ENCODE assay signal across 25 cellular contexts in genomic region chr17:79509008-79509407, GRCh38.
DNase-seq lines count a peak whose midpoint lies in the region; ATAC-seq and TF ChIP-seq lines count a peak whose summit lies in the region.
"Had no signal": no experiment of that assay in that cellular context is flagged by ENCODE, and none has a peak within 500 bp of the region (broad histone marks: within the 10 kb centered on the region; RNA-seq: fewer than 3 reads in every experiment).

No MANE protein-coding gene starts in this region.

- H3K4me2 ChIP-seq in GM23338 = no peak overlapping the region
- H3K4me2 ChIP-seq: BLaER1 had no signal

- H3K9me2 ChIP-seq in GM23338 (ENCODE audit: insufficient read depth) = no peaks in the 10 kb centered on the region

- no peaks in the 10 kb centered on the region for H3F3A ChIP-seq in GM23338 (replicated peaks; ENCODE audit: low read depth)

- no peak overlapping the region for H3K27ac ChIP-seq in GM23338 (ENCODE audit: low read depth)
- H3K27ac ChIP-seq in dorsolateral prefrontal cortex = peak overlapping the region in 40 of 59 donors; percentile 3 to 92 (median 61)
- peak overlapping the region; percentile 45 for H3K27ac ChIP-seq in temporal lobe (ENCODE audit: low read depth, low read length)
- H3K27ac ChIP-seq in coronary artery = no peak overlapping the region
- H3K27ac ChIP-seq: BLaER1 had no signal

- H3K4me3 ChIP-seq in GM23338 = no peak overlapping the region
- H3K4me3 ChIP-seq in H7 (ENCODE audit: insufficient read depth, low read depth, low read length) = no peak overlapping the region
- peak overlapping the region in 2 of 59 donors; percentile 18 to 19 for H3K4me3 ChIP-seq in dorsolateral prefrontal cortex
- no peak overlapping the region for H3K4me3 ChIP-seq in coronary artery
- H3K4me3 ChIP-seq: BLaER1, GM12878 had no signal

- peaks cover 6% of the 10 kb centered on the region for H3K9me3 Mint-ChIP-seq in GM23338
- H3K9me3 Mint-ChIP-seq: CD4-positive, CD25-positive, alpha-beta regulatory T cell had no signal

- ATAC-seq in GM23338 (peak; percentile 37; the same call in 2 of the 3 replicates), HG03175 (IDR thresholded peaks at IDR 0.05; ENCODE audit: unreplicated experiment) (no peak)
- ATAC-seq: GM12878 had no signal

- no peaks in the 10 kb centered on the region for H3K4me1 Mint-ChIP-seq in GM23338
- H3K4me1 Mint-ChIP-seq: CD14-positive monocyte; CD4-positive, alpha-beta memory T cell; CD4-positive, CD25-positive, alpha-beta regulatory T cell; CD8-positive, alpha-beta memory T cell had no signal

- H3K4me1 ChIP-seq in GM23338 (ENCODE audit: insufficient read depth) = no peaks in the 10 kb centered on the region
- H3K4me1 ChIP-seq: BE2C had no signal

- intact Hi-C loops in dorsolateral prefrontal cortex (cut with DNase I) = no loop called here

- peaks cover 4% of the 10 kb centered on the region; the same call in 2 of the 3 replicates for H3K36me3 Mint-ChIP-seq in GM23338 (ENCODE audit: low read depth)
- H3K36me3 Mint-ChIP-seq: CD14-positive monocyte; CD4-positive, alpha-beta memory T cell; CD4-positive, CD25-positive, alpha-beta regulatory T cell had no signal

- H3K36me3 ChIP-seq in GM23338 (ENCODE audit: insufficient read depth) (no peaks in the 10 kb centered on the region), H7 (replicated peaks; ENCODE audit: control insufficient read depth, insufficient read depth, low read length) (no peaks in the 10 kb centered on the region)
- H3K36me3 ChIP-seq: BE2C had no signal

- DNase-seq in GM23338 (ENCODE audit: low spot score) (no peak), H7 (peak; percentile 66), dorsolateral prefrontal cortex (peak in 1 of 10 donors; percentile 25), coronary artery (ENCODE audit: low spot score) (no peak), NOMO-1 treated with DMSO at 0.1 percent for 48 hours (lab: John Stamatoyannopoulos, UW; ENCODE audit: unreplicated experiment) (no peak)
- DNase-seq: 8988T; ACHN; BE2C; C1 segment of cervical spinal cord; CD4-positive, alpha-beta memory T cell; CD4-positive, CD25-positive, alpha-beta regulatory T cell; CD8-positive, alpha-beta memory T cell; COR-L47; DMS 273 treated with DMSO at 0.1 percent for 48 hours; DMS153; DMS53; DMS79; DND-41; EL; GDM1 had no signal

- no peak overlapping the region for H3K27ac Mint-ChIP-seq in GM23338
- H3K27ac Mint-ChIP-seq: CD14-positive monocyte; CD4-positive, alpha-beta memory T cell; CD4-positive, CD25-positive, alpha-beta regulatory T cell; CD8-positive, alpha-beta memory T cell had no signal

- no peaks in the 10 kb centered on the region for H3K27me3 ChIP-seq in GM23338 (ENCODE audit: insufficient read depth)
- no peaks in the 10 kb centered on the region for H3K27me3 ChIP-seq in H7 (ENCODE audit: control insufficient read depth, insufficient read depth, low read length)
- H3K27me3 ChIP-seq in dorsolateral prefrontal cortex = peaks cover 0 to 5% (median 0%) of the 10 kb centered on the region in 45 donors
- H3K27me3 ChIP-seq: BLaER1 had no signal

- no peaks in the 10 kb centered on the region for H3K79me2 ChIP-seq in GM23338 (replicated peaks; ENCODE audit: insufficient read depth)

- H4K20me1 ChIP-seq in GM23338 (replicated peaks; ENCODE audit: insufficient read depth) = no peaks in the 10 kb centered on the region
- H4K20me1 ChIP-seq: BLaER1 had no signal

- H2AFZ ChIP-seq in GM23338 = no peak overlapping the region

- TF ChIP-seq CTCF in GM23338 (conservative IDR thresholded peaks at IDR 0.05; ENCODE audit: low read depth in 2 of 2) = no peak
- TF ChIP-seq CTCF in dorsolateral prefrontal cortex (IDR thresholded peaks at IDR 0.05 in 54 of 56, conservative IDR thresholded peaks at IDR 0.05 in 2 of 56; ENCODE audit: low read depth in 1 of 56, partially characterized antibody in 56 of 56) = no peak
- TF ChIP-seq CTCF in coronary artery (IDR thresholded peaks at IDR 0.05) = no peak

- H3K4me3 Mint-ChIP-seq in GM23338 = no peak overlapping the region
- H3K4me3 Mint-ChIP-seq: CD14-positive monocyte; CD4-positive, alpha-beta memory T cell; CD4-positive, CD25-positive, alpha-beta regulatory T cell; CD8-positive, alpha-beta memory T cell had no signal

- peaks cover 2% of the 10 kb centered on the region for H3K27me3 Mint-ChIP-seq in GM23338 (ENCODE audit: insufficient read depth, low read depth, poor library complexity)
- H3K27me3 Mint-ChIP-seq: CD4-positive, CD25-positive, alpha-beta regulatory T cell had no signal

TF ChIP-seq in GM23338, 12 proteins besides CTCF, POLR2A, EP300 and RAD21 (continues in another document):
- TF ChIP-seq EZH2 (IDR thresholded peaks at IDR 0.05; ENCODE audit: low read depth, unreplicated experiment) = no peak
- TF ChIP-seq NANOG (IDR thresholded peaks at IDR 0.05; ENCODE audit: borderline replicate concordance) = no peak
- TF ChIP-seq POLR2AphosphoS5 (IDR thresholded peaks at IDR 0.05; ENCODE audit: low read depth) = no peak
- no peak for TF ChIP-seq JUNB (IDR thresholded peaks at IDR 0.05; ENCODE audit: unreplicated experiment)
- TF ChIP-seq REST (IDR thresholded peaks at IDR 0.05; ENCODE audit: unreplicated experiment) = no peak
- TF ChIP-seq CREB1 (CRISPR knock-in tag; IDR thresholded peaks at IDR 0.05; ENCODE audit: low read depth) = no peak
- TF ChIP-seq ETS1 (IDR thresholded peaks at IDR 0.05) = no peak
- no peak for TF ChIP-seq ZNF114 (CRISPR knock-in tag; IDR thresholded peaks at IDR 0.05)
- no peak for TF ChIP-seq STAT1 (IDR thresholded peaks at IDR 0.05; ENCODE audit: unreplicated experiment)

Comparison
In these comparisons a context has a peak if more than half of its experiments do, and no peak if none do; other contexts are left out.
1. H3K27ac ChIP-seq: peak in dorsolateral prefrontal cortex (40 of 59) and temporal lobe (single experiment); none in GM23338 (single experiment) and coronary artery (0 of 2).